24 cellular contexts compared by ENCODE assay signal in the genomic region with DNA sequence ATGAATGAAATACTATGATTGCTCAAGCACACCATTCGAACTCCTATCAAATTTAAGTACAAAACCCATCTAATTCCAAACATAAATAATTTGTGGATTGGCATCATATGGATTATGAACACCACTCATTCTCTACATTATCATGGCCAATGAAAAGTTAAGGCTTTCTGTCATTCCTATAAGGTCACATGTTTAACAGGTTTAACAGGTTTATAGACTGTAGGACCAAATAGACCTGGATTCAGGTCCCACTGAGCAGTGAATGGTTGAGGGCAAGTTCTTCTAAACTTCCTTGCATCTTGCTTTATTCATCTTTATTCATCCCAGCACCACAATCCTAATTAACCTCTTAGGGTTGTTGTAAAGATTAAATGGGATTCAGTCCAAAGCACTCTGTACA.
"Had no signal": no experiment of that assay in that cellular context is flagged by ENCODE, and none has a peak within 500 bp of the region (broad histone marks: within the 10 kb centered on the region; RNA-seq: fewer than 3 reads in every experiment).

No MANE protein-coding gene starts in this region.

- H3K36me3 ChIP-seq: esophagus squamous epithelium, lower lobe of right lung, ovary, sigmoid colon, stomach, thyroid gland had no signal

- FAIRE-seq: endothelial cell of umbilical vein, frontal cortex, keratinocyte had no signal

- H3K4me1 ChIP-seq: esophagus squamous epithelium, lower lobe of right lung, psoas muscle, sigmoid colon, stomach, thyroid gland had no signal

- ATAC-seq: left ventricle myocardium superior; lower lobe of right lung; natural killer cell; psoas muscle; right cardiac atrium; stimulated activated effector memory CD8-positive, alpha-beta T cell treated with anti-CD3 and anti-CD28 coated beads, Interleukin-12 subunit alpha, Interleukin-12 subunit beta, amount 100 ng/mL, for 72 hours had no signal

- H3K27ac ChIP-seq: coronary artery, esophagus squamous epithelium, lower lobe of right lung, ovary, psoas muscle, sigmoid colon, stomach, thyroid gland had no signal

- H3K36me3 Mint-ChIP-seq: natural killer cell; stimulated activated effector memory CD8-positive, alpha-beta T cell treated with anti-CD3 and anti-CD28 coated beads, Interleukin-12 subunit alpha, Interleukin-12 subunit beta, amount 100 ng/mL, for 72 hours; type B pancreatic cell had no signal

- H3K27me3 ChIP-seq: esophagus squamous epithelium, ovary, sigmoid colon, stomach, thyroid gland had no signal

- H3K4me3 ChIP-seq: coronary artery, esophagus squamous epithelium, lower lobe of right lung, ovary, psoas muscle, sigmoid colon, stomach, thyroid gland had no signal

- H3K9me3 ChIP-seq: esophagus squamous epithelium, lower lobe of right lung, ovary, psoas muscle, sigmoid colon, stomach, thyroid gland had no signal

- H3K9me3 Mint-ChIP-seq: natural killer cell; stimulated activated effector memory CD8-positive, alpha-beta T cell treated with anti-CD3 and anti-CD28 coated beads, Interleukin-12 subunit alpha, Interleukin-12 subunit beta, amount 100 ng/mL, for 72 hours; type B pancreatic cell had no signal

- H3K27ac Mint-ChIP-seq: natural killer cell; stimulated activated effector memory CD8-positive, alpha-beta T cell treated with anti-CD3 and anti-CD28 coated beads, Interleukin-12 subunit alpha, Interleukin-12 subunit beta, amount 100 ng/mL, for 72 hours; type B pancreatic cell had no signal

- DNase-seq: dermis blood vessel endothelial cell; effector memory CD4-positive, alpha-beta T cell; erythroblast; esophagus squamous epithelium; left ventricle myocardium superior; lower lobe of right lung; natural killer cell; occipital lobe; ovary; posterior cingulate gyrus; psoas muscle; right cardiac atrium; sigmoid colon; stimulated activated CD4-positive, alpha-beta T cell treated with anti-CD3 and anti-CD28 coated beads, Interleukin-2, amount 100 ng/mL, for 24 hours; stimulated activated CD4-positive, alpha-beta T cell treated with anti-CD3 and anti-CD28 coated beads, Interleukin-4, amount 100 ng/mL, for 24 hours; stimulated activated naive CD4-positive, alpha-beta T cell treated with Interleukin-2 at 50 U/mL for 16 hours; stomach; thyroid gland had no signal
